ENCODE assay signal across 1 cellular context in genomic region chr16:47927330-47927729, GRCh38.
TF ChIP-seq lines count a peak whose summit lies in the region.

No MANE protein-coding gene starts in this region.

TF ChIP-seq in GM23338, 12 proteins besides CTCF, POLR2A, EP300 and RAD21 (continued from another document):
- TF ChIP-seq, protein P1, sequence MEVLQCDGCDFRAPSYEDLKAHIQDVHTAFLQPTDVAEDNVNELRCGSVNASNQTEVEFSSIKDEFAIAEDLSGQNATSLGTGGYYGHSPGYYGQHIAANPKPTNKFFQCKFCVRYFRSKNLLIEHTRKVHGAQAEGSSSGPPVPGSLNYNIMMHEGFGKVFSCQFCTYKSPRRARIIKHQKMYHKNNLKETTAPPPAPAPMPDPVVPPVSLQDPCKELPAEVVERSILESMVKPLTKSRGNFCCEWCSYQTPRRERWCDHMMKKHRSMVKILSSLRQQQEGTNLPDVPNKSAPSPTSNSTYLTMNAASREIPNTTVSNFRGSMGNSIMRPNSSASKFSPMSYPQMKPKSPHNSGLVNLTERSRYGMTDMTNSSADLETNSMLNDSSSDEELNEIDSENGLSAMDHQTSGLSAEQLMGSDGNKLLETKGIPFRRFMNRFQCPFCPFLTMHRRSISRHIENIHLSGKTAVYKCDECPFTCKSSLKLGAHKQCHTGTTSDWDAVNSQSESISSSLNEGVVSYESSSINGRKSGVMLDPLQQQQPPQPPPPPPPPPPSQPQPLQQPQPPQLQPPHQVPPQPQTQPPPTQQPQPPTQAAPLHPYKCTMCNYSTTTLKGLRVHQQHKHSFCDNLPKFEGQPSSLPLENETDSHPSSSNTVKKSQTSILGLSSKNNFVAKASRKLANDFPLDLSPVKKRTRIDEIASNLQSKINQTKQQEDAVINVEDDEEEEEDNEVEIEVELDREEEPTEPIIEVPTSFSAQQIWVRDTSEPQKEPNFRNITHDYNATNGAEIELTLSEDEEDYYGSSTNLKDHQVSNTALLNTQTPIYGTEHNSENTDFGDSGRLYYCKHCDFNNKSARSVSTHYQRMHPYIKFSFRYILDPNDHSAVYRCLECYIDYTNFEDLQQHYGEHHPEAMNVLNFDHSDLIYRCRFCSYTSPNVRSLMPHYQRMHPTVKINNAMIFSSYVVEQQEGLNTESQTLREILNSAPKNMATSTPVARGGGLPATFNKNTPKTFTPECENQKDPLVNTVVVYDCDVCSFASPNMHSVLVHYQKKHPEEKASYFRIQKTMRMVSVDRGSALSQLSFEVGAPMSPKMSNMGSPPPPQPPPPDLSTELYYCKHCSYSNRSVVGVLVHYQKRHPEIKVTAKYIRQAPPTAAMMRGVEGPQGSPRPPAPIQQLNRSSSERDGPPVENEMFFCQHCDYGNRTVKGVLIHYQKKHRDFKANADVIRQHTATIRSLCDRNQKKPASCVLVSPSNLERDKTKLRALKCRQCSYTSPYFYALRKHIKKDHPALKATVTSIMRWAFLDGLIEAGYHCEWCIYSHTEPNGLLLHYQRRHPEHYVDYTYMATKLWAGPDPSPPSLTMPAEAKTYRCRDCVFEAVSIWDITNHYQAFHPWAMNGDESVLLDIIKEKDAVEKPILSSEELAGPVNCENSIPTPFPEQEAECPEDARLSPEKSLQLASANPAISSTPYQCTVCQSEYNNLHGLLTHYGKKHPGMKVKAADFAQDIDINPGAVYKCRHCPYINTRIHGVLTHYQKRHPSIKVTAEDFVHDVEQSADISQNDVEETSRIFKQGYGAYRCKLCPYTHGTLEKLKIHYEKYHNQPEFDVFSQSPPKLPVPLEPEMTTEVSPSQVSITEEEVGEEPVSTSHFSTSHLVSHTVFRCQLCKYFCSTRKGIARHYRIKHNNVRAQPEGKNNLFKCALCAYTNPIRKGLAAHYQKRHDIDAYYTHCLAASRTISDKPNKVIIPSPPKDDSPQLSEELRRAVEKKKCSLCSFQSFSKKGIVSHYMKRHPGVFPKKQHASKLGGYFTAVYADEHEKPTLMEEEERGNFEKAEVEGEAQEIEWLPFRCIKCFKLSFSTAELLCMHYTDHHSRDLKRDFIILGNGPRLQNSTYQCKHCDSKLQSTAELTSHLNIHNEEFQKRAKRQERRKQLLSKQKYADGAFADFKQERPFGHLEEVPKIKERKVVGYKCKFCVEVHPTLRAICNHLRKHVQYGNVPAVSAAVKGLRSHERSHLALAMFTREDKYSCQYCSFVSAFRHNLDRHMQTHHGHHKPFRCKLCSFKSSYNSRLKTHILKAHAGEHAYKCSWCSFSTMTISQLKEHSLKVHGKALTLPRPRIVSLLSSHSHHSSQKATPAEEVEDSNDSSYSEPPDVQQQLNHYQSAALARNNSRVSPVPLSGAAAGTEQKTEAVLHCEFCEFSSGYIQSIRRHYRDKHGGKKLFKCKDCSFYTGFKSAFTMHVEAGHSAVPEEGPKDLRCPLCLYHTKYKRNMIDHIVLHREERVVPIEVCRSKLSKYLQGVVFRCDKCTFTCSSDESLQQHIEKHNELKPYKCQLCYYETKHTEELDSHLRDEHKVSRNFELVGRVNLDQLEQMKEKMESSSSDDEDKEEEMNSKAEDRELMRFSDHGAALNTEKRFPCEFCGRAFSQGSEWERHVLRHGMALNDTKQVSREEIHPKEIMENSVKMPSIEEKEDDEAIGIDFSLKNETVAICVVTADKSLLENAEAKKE (CRISPR knock-in tag; IDR thresholded peaks at IDR 0.05) = no peak
- TF ChIP-seq EZH2phosphoT487 (IDR thresholded peaks at IDR 0.05; ENCODE audit: unreplicated experiment) (no peak), ETS1 (IDR thresholded peaks at IDR 0.05) (no peak), EZH2 (IDR thresholded peaks at IDR 0.05; ENCODE audit: low read depth, unreplicated experiment) (no peak), POLR2AphosphoS5 (IDR thresholded peaks at IDR 0.05; ENCODE audit: low read depth) (no peak), JUNB (IDR thresholded peaks at IDR 0.05; ENCODE audit: unreplicated experiment) (no peak), CREB1 (CRISPR knock-in tag; IDR thresholded peaks at IDR 0.05; ENCODE audit: low read depth) (no peak), ZNF331 (CRISPR knock-in tag; IDR thresholded peaks at IDR 0.05; ENCODE audit: low read depth) (no peak)
- TF ChIP-seq, protein P2, sequence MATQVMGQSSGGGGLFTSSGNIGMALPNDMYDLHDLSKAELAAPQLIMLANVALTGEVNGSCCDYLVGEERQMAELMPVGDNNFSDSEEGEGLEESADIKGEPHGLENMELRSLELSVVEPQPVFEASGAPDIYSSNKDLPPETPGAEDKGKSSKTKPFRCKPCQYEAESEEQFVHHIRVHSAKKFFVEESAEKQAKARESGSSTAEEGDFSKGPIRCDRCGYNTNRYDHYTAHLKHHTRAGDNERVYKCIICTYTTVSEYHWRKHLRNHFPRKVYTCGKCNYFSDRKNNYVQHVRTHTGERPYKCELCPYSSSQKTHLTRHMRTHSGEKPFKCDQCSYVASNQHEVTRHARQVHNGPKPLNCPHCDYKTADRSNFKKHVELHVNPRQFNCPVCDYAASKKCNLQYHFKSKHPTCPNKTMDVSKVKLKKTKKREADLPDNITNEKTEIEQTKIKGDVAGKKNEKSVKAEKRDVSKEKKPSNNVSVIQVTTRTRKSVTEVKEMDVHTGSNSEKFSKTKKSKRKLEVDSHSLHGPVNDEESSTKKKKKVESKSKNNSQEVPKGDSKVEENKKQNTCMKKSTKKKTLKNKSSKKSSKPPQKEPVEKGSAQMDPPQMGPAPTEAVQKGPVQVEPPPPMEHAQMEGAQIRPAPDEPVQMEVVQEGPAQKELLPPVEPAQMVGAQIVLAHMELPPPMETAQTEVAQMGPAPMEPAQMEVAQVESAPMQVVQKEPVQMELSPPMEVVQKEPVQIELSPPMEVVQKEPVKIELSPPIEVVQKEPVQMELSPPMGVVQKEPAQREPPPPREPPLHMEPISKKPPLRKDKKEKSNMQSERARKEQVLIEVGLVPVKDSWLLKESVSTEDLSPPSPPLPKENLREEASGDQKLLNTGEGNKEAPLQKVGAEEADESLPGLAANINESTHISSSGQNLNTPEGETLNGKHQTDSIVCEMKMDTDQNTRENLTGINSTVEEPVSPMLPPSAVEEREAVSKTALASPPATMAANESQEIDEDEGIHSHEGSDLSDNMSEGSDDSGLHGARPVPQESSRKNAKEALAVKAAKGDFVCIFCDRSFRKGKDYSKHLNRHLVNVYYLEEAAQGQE (IDR thresholded peaks at IDR 0.05; ENCODE audit: unreplicated experiment) = no peak
